ENCODE assay signal across 19 cellular contexts in the genomic region with DNA sequence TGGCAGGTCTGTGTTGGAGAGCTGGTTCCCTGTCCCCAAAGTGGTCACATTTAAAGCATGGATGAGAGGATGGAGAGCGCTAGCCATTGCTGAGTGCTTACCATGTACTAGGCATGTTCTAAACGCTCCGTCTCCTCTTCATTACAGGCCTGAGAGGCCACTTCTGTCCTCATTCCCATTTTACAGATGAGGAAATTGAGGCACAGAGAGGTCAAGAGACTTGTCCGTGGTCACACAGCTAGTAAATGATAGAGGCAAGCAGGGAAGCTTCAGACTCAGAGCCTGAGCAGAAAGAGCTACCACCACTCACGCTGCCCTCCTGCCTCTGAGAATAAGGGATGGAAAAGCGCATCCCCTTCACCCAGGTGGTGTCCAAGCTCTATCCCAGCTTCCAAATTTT.
"Had no signal": no experiment of that assay in that cellular context is flagged by ENCODE, and none has a peak within 500 bp of the region (broad histone marks: within the 10 kb centered on the region; RNA-seq: fewer than 3 reads in every experiment).

No MANE protein-coding gene starts in this region.

- DNase-seq: dermis blood vessel endothelial cell; esophagus squamous epithelium; foreskin fibroblast; kidney; left colon; left ventricle myocardium superior; mesendoderm; naive thymus-derived CD8-positive, alpha-beta T cell; posterior cingulate gyrus; small intestine; stimulated activated CD4-positive, alpha-beta T cell treated with anti-CD3 and anti-CD28 coated beads, Interleukin-2, amount 100 ng/mL, for 48 hours; stimulated activated naive CD8-positive, alpha-beta T cell treated with anti-CD3 and anti-CD28 coated beads, Interleukin-15, Interleukin-2, amounts not matched to agents 100 U/mL and 50 U/mL, for 24 hours; tibial artery; upper lobe of right lung had no signal

- H3K9me3 ChIP-seq: esophagus squamous epithelium, right atrium auricular region, tibial artery, upper lobe of right lung, vagina had no signal

- H3K4me3 Mint-ChIP-seq: naive thymus-derived CD8-positive, alpha-beta T cell; neural crest cell had no signal

- H3K27me3 ChIP-seq: esophagus squamous epithelium, right atrium auricular region, tibial artery, upper lobe of right lung, vagina had no signal

- ATAC-seq: left ventricle myocardium superior; naive thymus-derived CD8-positive, alpha-beta T cell; stimulated activated naive CD8-positive, alpha-beta T cell treated with anti-CD3 and anti-CD28 coated beads, Interleukin-15, Interleukin-2, amounts not matched to agents 100 U/mL and 50 U/mL, for 24 hours; upper lobe of right lung had no signal

- H3K36me3 ChIP-seq: right atrium auricular region, upper lobe of right lung, vagina had no signal

- H3K4me3 ChIP-seq: esophagus squamous epithelium, lung, right atrium auricular region, tibial artery, upper lobe of right lung, vagina had no signal

- FAIRE-seq: colon, kidney, small intestine had no signal

- H3K9me3 Mint-ChIP-seq: naive thymus-derived CD8-positive, alpha-beta T cell; neural crest cell had no signal

- H3K27me3 Mint-ChIP-seq: naive thymus-derived CD8-positive, alpha-beta T cell had no signal

- H3K27ac ChIP-seq: esophagus squamous epithelium, right atrium auricular region, tibial artery, upper lobe of right lung, vagina had no signal
